In genomic region chr2:3413642-3414041, GRCh38 we compare ENCODE assay signal across 14 cellular contexts. TPM values are rescaled to one million over a fixed set of nuclear protein-coding genes. Genes with fewer than 3 reads are reported as not detected.
DNase-seq lines count a peak whose midpoint lies in the region; ATAC-seq lines count a peak whose summit lies in the region.
"Had no signal": no experiment of that assay in that cellular context is flagged by ENCODE, and none has a peak within 500 bp of the region (broad histone marks: within the 10 kb centered on the region; RNA-seq: fewer than 3 reads in every experiment).

No MANE protein-coding gene starts in this region.

- no peaks in the 10 kb centered on the region for H3K27me3 ChIP-seq in CD4-positive, alpha-beta memory T cell (ENCODE audit: insufficient read depth, low read length)
- H3K27me3 ChIP-seq: BLaER1 treated with 17β-estradiol and CSF1 and Interleukin-3, amounts not matched to agents 10 nM and 100 nM had no signal

- ATAC-seq in GM18502 (IDR thresholded peaks at IDR 0.05; ENCODE audit: poor library complexity, unreplicated experiment) = no peak
- ATAC-seq: SK-N-SH treated with all-trans-retinoic acid at 6 μM for 48 hours had no signal

- H3K27ac ChIP-seq in CD4-positive, alpha-beta memory T cell (ENCODE audit: low read depth, low read length) = no peak overlapping the region
- H3K27ac ChIP-seq: BLaER1 treated with 17β-estradiol and CSF1 and Interleukin-3, amounts not matched to agents 10 nM and 100 nM had no signal

- no peak for DNase-seq in CD4-positive, alpha-beta memory T cell
- DNase-seq in DMS153 (lab: John Stamatoyannopoulos, UW) (peak; percentile 83), NCI-H2196 (lab: John Stamatoyannopoulos, UW; ENCODE audit: unreplicated experiment) (peak; percentile 45), kidney tubule cell (ENCODE audit: low spot score) (peak; percentile 36), ACHN (no peak), cardiac septum (ENCODE audit: low spot score) (no peak)
- DNase-seq: GF-D8, GOT3, NCI-H1694, NCI-H2227 treated with DMSO at 0.1 percent for 48 hours, SHP77 had no signal

- no peak overlapping the region for H3K4me3 ChIP-seq in CD4-positive, alpha-beta memory T cell (ENCODE audit: low read length in 2 of 2)
- H3K4me3 ChIP-seq: BLaER1 treated with 17β-estradiol and CSF1 and Interleukin-3, amounts not matched to agents 10 nM and 100 nM had no signal

- CTCF ChIA-PET in CD4-positive, alpha-beta memory T cell (lab: Charles Lee; ENCODE audit: partially characterized antibody) = interaction anchor here (1.4 to 2.9 kb wide), 3 partner anchors 7 to 16 kb away, joined by 3 to 35 read pairs (median 6); no protein-coding TSS in a partner anchor

- H3K4me1 Mint-ChIP-seq in CD4-positive, alpha-beta memory T cell = peaks cover 9 to 20% (median 18%) of the 10 kb centered on the region in 4 donors

- peaks cover 23 to 52% of the 10 kb centered on the region in 2 donors for H3K36me3 Mint-ChIP-seq in CD4-positive, alpha-beta memory T cell

- no peaks in the 10 kb centered on the region for H3K4me1 ChIP-seq in CD4-positive, alpha-beta memory T cell (ENCODE audit: insufficient read depth, low read length)

- H3K9me3 Mint-ChIP-seq in CD4-positive, alpha-beta memory T cell = no peaks in the 10 kb centered on the region

- POLR2A ChIA-PET in CD4-positive, alpha-beta memory T cell (lab: Charles Lee; ENCODE audit: partially characterized antibody) = no interaction called here

- H3K27me3 Mint-ChIP-seq in CD4-positive, alpha-beta memory T cell = no peaks in the 10 kb centered on the region

- no peak overlapping the region for H3K4me3 Mint-ChIP-seq in CD4-positive, alpha-beta memory T cell

- peak overlapping the region in 4 of 7 donors; percentile 51 to 66 (median 59) for H3K27ac Mint-ChIP-seq in CD4-positive, alpha-beta memory T cell

- intact Hi-C loops in CD4-positive, alpha-beta memory T cell (cut with micrococcal nuclease) = no loop called here
- intact Hi-C loops in cardiac septum (cut with DNase I) = no loop called here

- H3K36me3 ChIP-seq in CD4-positive, alpha-beta memory T cell (ENCODE audit: insufficient read depth, low read length) = peaks cover 11% of the 10 kb centered on the region

- no peaks in the 10 kb centered on the region for H3K9me3 ChIP-seq in CD4-positive, alpha-beta memory T cell (ENCODE audit: control insufficient read depth in 1 of 2, low read length in 2 of 2)
- H3K9me3 ChIP-seq: BLaER1 treated with 17β-estradiol and CSF1 and Interleukin-3, amounts not matched to agents 10 nM and 100 nM had no signal

- in situ Hi-C loops in ACHN (cut with HindIII; ENCODE audit: low pct_ligation_motif_present, low pct_unique_long_range_greater_than_20kb, low sequenced_read_pairs) = no loop called here

RNA-seq across cellular contexts. Expression of gene TRAPPC12, which starts 34.1 kb away (rescaled TPM):
- total RNA-seq in CD4-positive, alpha-beta memory T cell = 100 to 1,000 TPM; 134 to 137 TPM
- 10 to 100 TPM; 18.0 to 55.5 TPM for polyA plus RNA-seq in CD4-positive, alpha-beta memory T cell
- 67.5 TPM for total RNA-seq in cardiac septum

RNA-seq across cellular contexts. Expression of gene EIPR1, which starts 36.0 kb away (rescaled TPM):
- total RNA-seq in CD4-positive, alpha-beta memory T cell = 10 to 100 TPM; 18.2 to 20.4 TPM
- 10 to 100 TPM; 31.9 to 48.0 TPM for polyA plus RNA-seq in CD4-positive, alpha-beta memory T cell
- total RNA-seq in cardiac septum = 10.5 TPM

Comparison
In these comparisons a context has a peak if more than half of its experiments do, and no peak if none do; other contexts are left out.
1. DNase-seq: peak in DMS153 (single experiment), NCI-H2196 (single experiment) and kidney tubule cell (single experiment); none in CD4-positive, alpha-beta memory T cell (0 of 5), ACHN (single experiment) and cardiac septum (single experiment).